Comparison of ENCODE assay signal across 12 cellular contexts in the genomic region with DNA sequence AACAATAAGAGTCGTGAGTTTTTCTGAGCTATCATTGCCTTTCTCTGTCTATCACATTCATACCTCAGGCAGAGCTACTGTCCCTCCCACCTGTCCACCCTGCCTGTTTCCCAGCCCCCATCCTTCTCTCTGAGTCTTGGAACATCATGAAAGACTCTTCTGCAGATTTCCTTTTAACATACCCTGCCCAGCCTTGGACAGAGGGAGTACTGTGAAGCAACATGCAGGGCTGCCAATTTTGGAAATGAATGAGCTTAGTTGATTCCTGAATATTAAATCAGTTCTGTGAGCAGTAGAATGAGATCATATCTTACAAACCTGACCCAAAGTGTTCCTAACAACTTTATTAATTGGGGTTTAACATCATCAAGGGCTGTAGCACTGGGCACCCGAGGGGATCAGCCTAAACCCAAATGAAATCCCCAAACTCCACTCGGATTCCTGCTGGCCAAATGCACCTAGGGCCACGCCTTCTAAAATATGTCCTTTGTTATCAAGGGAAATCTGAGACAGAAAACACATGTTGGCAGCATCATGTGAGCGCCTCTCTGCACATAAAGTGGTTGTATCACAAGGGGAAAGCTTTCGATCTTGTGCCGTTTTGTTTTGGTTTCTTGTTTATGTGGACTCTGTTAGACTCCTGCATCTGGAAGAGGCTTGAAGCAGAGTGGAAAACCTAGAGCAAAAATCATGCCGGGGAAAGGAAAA.
DNase-seq lines count a peak whose midpoint lies in the region; ATAC-seq, FAIRE-seq and TF ChIP-seq lines count a peak whose summit lies in the region.
"Had no signal": no experiment of that assay in that cellular context is flagged by ENCODE, and none has a peak within 500 bp of the region (broad histone marks: within the 10 kb centered on the region; RNA-seq: fewer than 3 reads in every experiment).

No MANE protein-coding gene starts in this region.

- POLR2A ChIA-PET in MCF 10A (lab: Yijun Ruan, JAX) (interaction anchor here (1.0 to 1.9 kb wide), 5 partner anchors 9 to 49 kb away, joined by 3 to 8 read pairs (median 3); no protein-coding TSS in a partner anchor), HEK293T (lab: Yijun Ruan, JAX) (interaction anchor here (0.5 kb wide), 1 partner anchor 1935 kb away, joined by 3 read pairs; no protein-coding TSS in a partner anchor)

- H3K4me1 Mint-ChIP-seq in MCF 10A (ENCODE audit: insufficient read depth, unreplicated experiment): peaks cover 9% of the 10 kb centered on the region
- H3K4me1 Mint-ChIP-seq in type B pancreatic cell (ENCODE audit: unreplicated experiment): peaks cover 29% of the 10 kb centered on the region
- H3K4me1 Mint-ChIP-seq: memory B cell had no signal

- intact Hi-C loops in breast epithelium (cut with DNase I; ENCODE audit: low total_unique reads): loop anchor here (5.0 kb wide), 2 partner anchors 660 to 1245 kb away; no protein-coding TSS in a partner anchor
- intact Hi-C loops in MCF 10A (cut with micrococcal nuclease): loop anchor here (5.0 kb wide), 2 partner anchors 205 to 360 kb away; a partner anchor contains a TSS

- no peak overlapping the region for H3K27ac ChIP-seq in breast epithelium

- H3K4me3 Mint-ChIP-seq in MCF 10A (ENCODE audit: unreplicated experiment) (no peak overlapping the region), type B pancreatic cell (no peak overlapping the region)
- H3K4me3 Mint-ChIP-seq: memory B cell had no signal

- TF ChIP-seq POLR2A in breast epithelium (IDR thresholded peaks at IDR 0.05): no peak
- no peak for TF ChIP-seq POLR2A in GM12892 (IDR thresholded peaks at IDR 0.05; ENCODE audit: low read depth, low read length)

- ATAC-seq in HG03139 (IDR thresholded peaks at IDR 0.05; ENCODE audit: unreplicated experiment): no peak

- no peaks in the 10 kb centered on the region for H3K36me3 ChIP-seq in breast epithelium

- no peak for TF ChIP-seq CTCF in breast epithelium (IDR thresholded peaks at IDR 0.05)
- no peak for TF ChIP-seq CTCF in MCF 10A (IDR thresholded peaks at IDR 0.05; ENCODE audit: unreplicated experiment)
- no peak for TF ChIP-seq CTCF in fibroblast of mammary gland (conservative IDR thresholded peaks at IDR 0.05; ENCODE audit: control insufficient read depth, insufficient read depth, low read depth, low read length)
- no peak for TF ChIP-seq CTCF in type B pancreatic cell (conservative IDR thresholded peaks at IDR 0.05)

- no TSS peak for BruUV-seq in MCF 10A (replicated peaks; lab: Mats Ljungman, UMichigan)

- H3K9me3 Mint-ChIP-seq in MCF 10A (ENCODE audit: unreplicated experiment) (no peaks in the 10 kb centered on the region), type B pancreatic cell (no peaks in the 10 kb centered on the region)

- H3K27ac Mint-ChIP-seq in MCF 10A (ENCODE audit: low read depth, unreplicated experiment) (no peak overlapping the region), type B pancreatic cell (peak overlapping the region; percentile 14)
- H3K27ac Mint-ChIP-seq: memory B cell had no signal

- DNase-seq in breast epithelium (ENCODE audit: low spot score in 2 of 2): no peak
- no peak for DNase-seq in MCF 10A (ENCODE audit: unreplicated experiment)
- DNase-seq in NCI-H2227 treated with DMSO at 0.1 percent for 48 hours (lab: John Stamatoyannopoulos, UW): peak; percentile 41
- DNase-seq in fibroblast of mammary gland (ENCODE audit: low read depth): peak; percentile 31
- DNase-seq in type B pancreatic cell (ENCODE audit: extremely low spot score, unreplicated experiment): no peak
- no peak for DNase-seq in GM12892 (ENCODE audit: insufficient read length)
- DNase-seq in HEK293T (ENCODE audit: extremely low spot score): no peak
- DNase-seq: activated CD8-positive, alpha-beta memory T cell treated with anti-CD3 and anti-CD28 coated beads, Interleukin-2, amount 50 U/mL, for 4 hours; NCI-H774 had no signal

- H3K4me1 ChIP-seq in breast epithelium: no peaks in the 10 kb centered on the region

- H3K27me3 Mint-ChIP-seq in MCF 10A (ENCODE audit: insufficient read depth, unreplicated experiment): peaks cover 68% of the 10 kb centered on the region
- peaks cover 15% of the 10 kb centered on the region for H3K27me3 Mint-ChIP-seq in type B pancreatic cell

- no peaks in the 10 kb centered on the region for H3K36me3 Mint-ChIP-seq in MCF 10A (ENCODE audit: insufficient read depth, unreplicated experiment)
- no peaks in the 10 kb centered on the region for H3K36me3 Mint-ChIP-seq in type B pancreatic cell

- no peaks in the 10 kb centered on the region for H3K9me3 ChIP-seq in breast epithelium

- no peaks in the 10 kb centered on the region for H3K27me3 ChIP-seq in breast epithelium

- no peak for FAIRE-seq in GM12892 (lab: Jason Lieb, UNC)
- FAIRE-seq: GM12878 had no signal

- CTCF ChIA-PET in MCF 10A (lab: Yijun Ruan, JAX): interaction anchor here (0.5 to 2.5 kb wide), 9 partner anchors 10 to 433 kb away, joined by 3 to 6 read pairs (median 5); a partner anchor contains a TSS
- CTCF ChIA-PET in HEK293T (lab: Yijun Ruan, JAX): no interaction called here

- H3K4me3 ChIP-seq in breast epithelium (peak overlapping the region; percentile 14 to 50 (median 19)), fibroblast of mammary gland (ENCODE audit: control insufficient read depth, low read depth, low read length) (peak overlapping the region; percentile 23)
- H3K4me3 ChIP-seq: GM12878 had no signal

TF ChIP-seq in HEK293T, 16 proteins besides CTCF, POLR2A, EP300 and RAD21:
- TF ChIP-seq L3MBTL2 (conservative IDR thresholded peaks at IDR 0.05) (no peak), FOXM1 (IDR thresholded peaks at IDR 0.05; ENCODE audit: borderline replicate concordance) (no peak), ELF4 (IDR thresholded peaks at IDR 0.05) (no peak), ARNT (IDR thresholded peaks at IDR 0.05) (no peak), SP1 (IDR thresholded peaks at IDR 0.05) (no peak), ZNF384 (IDR thresholded peaks at IDR 0.05) (no peak), BHLHE40 (IDR thresholded peaks at IDR 0.05; ENCODE audit: borderline replicate concordance) (no peak), NFRKB (IDR thresholded peaks at IDR 0.05) (no peak), HDGF (IDR thresholded peaks at IDR 0.05; ENCODE audit: borderline replicate concordance) (no peak), LEF1 (IDR thresholded peaks at IDR 0.05; ENCODE audit: borderline replicate concordance) (no peak), FOXA1 (IDR thresholded peaks at IDR 0.05) (no peak), SUZ12 (IDR thresholded peaks at IDR 0.05) (no peak), FOXK2 (IDR thresholded peaks at IDR 0.05) (no peak), TARDBP (IDR thresholded peaks at IDR 0.05) (no peak), CTBP1 (IDR thresholded peaks at IDR 0.05; ENCODE audit: borderline replicate concordance) (no peak)
- TF ChIP-seq, protein P1, sequence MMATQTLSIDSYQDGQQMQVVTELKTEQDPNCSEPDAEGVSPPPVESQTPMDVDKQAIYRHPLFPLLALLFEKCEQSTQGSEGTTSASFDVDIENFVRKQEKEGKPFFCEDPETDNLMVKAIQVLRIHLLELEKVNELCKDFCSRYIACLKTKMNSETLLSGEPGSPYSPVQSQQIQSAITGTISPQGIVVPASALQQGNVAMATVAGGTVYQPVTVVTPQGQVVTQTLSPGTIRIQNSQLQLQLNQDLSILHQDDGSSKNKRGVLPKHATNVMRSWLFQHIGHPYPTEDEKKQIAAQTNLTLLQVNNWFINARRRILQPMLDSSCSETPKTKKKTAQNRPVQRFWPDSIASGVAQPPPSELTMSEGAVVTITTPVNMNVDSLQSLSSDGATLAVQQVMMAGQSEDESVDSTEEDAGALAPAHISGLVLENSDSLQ (IDR thresholded peaks at IDR 0.05): no peak
TF ChIP-seq in HEK293T: peak in this region for 0.

Comparison
In these comparisons a context has a peak if more than half of its experiments do, and no peak if none do; other contexts are left out.
1. DNase-seq: peak in NCI-H2227 treated with DMSO at 0.1 percent for 48 hours (single experiment) and fibroblast of mammary gland (single experiment); none in breast epithelium (0 of 2), MCF 10A (single experiment), type B pancreatic cell (single experiment), GM12892 (single experiment) and HEK293T (single experiment).